Comparison of ENCODE assay signal across 18 cellular contexts in the genomic region with DNA sequence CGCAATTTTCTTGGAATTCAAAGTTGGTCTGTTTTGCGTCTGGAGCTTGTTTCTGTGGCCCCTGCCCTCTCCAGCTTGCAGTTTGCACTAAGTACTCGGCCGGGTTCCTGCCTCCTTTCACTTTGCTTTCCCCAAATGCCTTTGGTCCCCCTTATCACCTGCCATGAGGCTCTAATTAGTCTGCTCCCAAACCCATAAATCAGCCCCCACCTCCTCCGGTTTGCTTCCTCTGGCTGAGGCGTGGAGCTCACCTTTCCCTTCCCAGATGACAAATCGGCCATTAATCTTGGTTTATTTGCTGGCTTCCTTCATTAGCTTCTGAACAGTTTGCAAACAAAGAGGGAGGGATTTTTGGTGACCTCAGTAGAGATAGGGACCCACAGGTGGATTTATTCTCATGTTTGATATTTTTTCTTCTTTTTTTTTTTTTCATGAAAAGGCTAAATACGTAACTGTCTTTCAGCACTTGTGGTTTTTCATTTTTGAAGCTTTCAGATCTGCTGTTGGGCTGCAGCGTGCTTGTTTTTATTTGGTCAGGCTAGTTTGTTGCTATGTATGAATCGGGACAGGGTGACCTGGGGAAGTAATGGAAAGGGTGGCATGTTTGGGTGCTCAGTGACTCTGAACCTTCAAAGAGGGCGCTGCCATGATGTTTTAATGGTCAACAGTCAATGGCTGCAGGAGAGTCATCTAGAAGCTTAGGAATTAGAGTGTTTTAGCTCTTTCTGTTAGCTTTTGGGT.
"Had no signal": no experiment of that assay in that cellular context is flagged by ENCODE, and none has a peak within 500 bp of the region (broad histone marks: within the 10 kb centered on the region; RNA-seq: fewer than 3 reads in every experiment).

No MANE protein-coding gene starts in this region.

- ATAC-seq: activated CD4-positive, alpha-beta T cell treated with anti-CD3 and anti-CD28 coated beads for 36 hours; activated CD8-positive, alpha-beta memory T cell treated with anti-CD3 and anti-CD28 coated beads, Interleukin-2, amount 10 ng/mL, durations not matched to agents 7 days and 5 days; effector memory CD8-positive, alpha-beta T cell; gastroesophageal sphincter; heart right ventricle; left lobe of liver; stimulated activated effector memory CD8-positive, alpha-beta T cell treated with anti-CD3 and anti-CD28 coated beads, Interleukin-12 subunit alpha, Interleukin-12 subunit beta, amount 100 ng/mL, for 72 hours; upper lobe of right lung had no signal

- H3K4me1 Mint-ChIP-seq: activated CD4-positive, alpha-beta T cell treated with anti-CD3 and anti-CD28 coated beads for 36 hours; activated CD8-positive, alpha-beta memory T cell treated with anti-CD3 and anti-CD28 coated beads, Interleukin-2, amount 10 ng/mL, durations not matched to agents 7 days and 5 days; stimulated activated effector memory CD8-positive, alpha-beta T cell treated with anti-CD3 and anti-CD28 coated beads, Interleukin-12 subunit alpha, Interleukin-12 subunit beta, amount 100 ng/mL, for 72 hours had no signal

- H3K36me3 Mint-ChIP-seq: activated CD4-positive, alpha-beta memory T cell treated with anti-CD3 and anti-CD28 coated beads for 36 hours; activated CD8-positive, alpha-beta memory T cell treated with anti-CD3 and anti-CD28 coated beads, Interleukin-2, amount 10 ng/mL, durations not matched to agents 7 days and 5 days; neural progenitor cell; stimulated activated effector memory CD8-positive, alpha-beta T cell treated with anti-CD3 and anti-CD28 coated beads, Interleukin-12 subunit alpha, Interleukin-12 subunit beta, amount 100 ng/mL, for 72 hours had no signal

- H3K9me3 ChIP-seq: gastroesophageal sphincter, ovary, thoracic aorta, upper lobe of right lung had no signal

- H3K27ac ChIP-seq: epithelial cell of prostate, gastroesophageal sphincter, heart right ventricle, neural progenitor cell, ovary, thoracic aorta, upper lobe of right lung, WERI-Rb-1 had no signal

- H3K9me3 Mint-ChIP-seq: activated CD4-positive, alpha-beta memory T cell treated with anti-CD3 and anti-CD28 coated beads for 36 hours; effector memory CD8-positive, alpha-beta T cell; neural progenitor cell had no signal

- H3K27ac Mint-ChIP-seq: activated CD4-positive, alpha-beta memory T cell treated with anti-CD3 and anti-CD28 coated beads for 36 hours; activated CD4-positive, alpha-beta T cell treated with anti-CD3 and anti-CD28 coated beads for 36 hours; activated CD8-positive, alpha-beta memory T cell treated with anti-CD3 and anti-CD28 coated beads, Interleukin-2, amount 10 ng/mL, durations not matched to agents 7 days and 5 days; effector memory CD8-positive, alpha-beta T cell; neural progenitor cell; stimulated activated effector memory CD8-positive, alpha-beta T cell treated with anti-CD3 and anti-CD28 coated beads, Interleukin-12 subunit alpha, Interleukin-12 subunit beta, amount 100 ng/mL, for 72 hours had no signal

- H3K4me3 ChIP-seq: gastroesophageal sphincter, heart right ventricle, neural progenitor cell, ovary, thoracic aorta, upper lobe of right lung had no signal

- DNase-seq: activated CD4-positive, alpha-beta memory T cell treated with anti-CD3 and anti-CD28 coated beads for 36 hours; activated CD4-positive, alpha-beta T cell treated with anti-CD3 and anti-CD28 coated beads for 36 hours; activated CD8-positive, alpha-beta memory T cell treated with anti-CD3 and anti-CD28 coated beads, Interleukin-2, amount 10 ng/mL, durations not matched to agents 7 days and 5 days; activated effector memory CD4-positive, alpha-beta T cell treated with Interleukin-2 at 50 U/mL for 16 hours; activated naive CD4-positive, alpha-beta T cell treated with anti-CD3 and anti-CD28 coated beads, Interleukin-2, amount 50 U/mL, for 16 hours; activated T-cell treated with anti-CD3 and anti-CD28 coated beads, Interleukin-2, amount 50 U/mL, for 1 hour; dermis blood vessel endothelial cell; effector memory CD8-positive, alpha-beta T cell; heart right ventricle; ovary; upper lobe of right lung; WERI-Rb-1 had no signal

- H3K27me3 ChIP-seq: gastroesophageal sphincter, heart right ventricle, ovary, upper lobe of right lung had no signal

- H3K4me3 Mint-ChIP-seq: activated CD4-positive, alpha-beta memory T cell treated with anti-CD3 and anti-CD28 coated beads for 36 hours; activated CD4-positive, alpha-beta T cell treated with anti-CD3 and anti-CD28 coated beads for 36 hours; activated CD8-positive, alpha-beta memory T cell treated with anti-CD3 and anti-CD28 coated beads, Interleukin-2, amount 10 ng/mL, durations not matched to agents 7 days and 5 days; effector memory CD8-positive, alpha-beta T cell; neural progenitor cell; stimulated activated effector memory CD8-positive, alpha-beta T cell treated with anti-CD3 and anti-CD28 coated beads, Interleukin-12 subunit alpha, Interleukin-12 subunit beta, amount 100 ng/mL, for 72 hours had no signal

- H3K27me3 Mint-ChIP-seq: activated CD4-positive, alpha-beta memory T cell treated with anti-CD3 and anti-CD28 coated beads for 36 hours; activated CD4-positive, alpha-beta T cell treated with anti-CD3 and anti-CD28 coated beads for 36 hours; activated CD8-positive, alpha-beta memory T cell treated with anti-CD3 and anti-CD28 coated beads, Interleukin-2, amount 10 ng/mL, durations not matched to agents 7 days and 5 days had no signal

- H3K36me3 ChIP-seq: gastroesophageal sphincter, heart right ventricle, neural progenitor cell, ovary, thoracic aorta, upper lobe of right lung, WERI-Rb-1 had no signal

- H3K4me1 ChIP-seq: gastroesophageal sphincter, upper lobe of right lung had no signal
